9 cellular contexts compared by ENCODE assay signal in genomic region chr2:129378186-129378585, GRCh38.
"Had no signal": no experiment of that assay in that cellular context is flagged by ENCODE, and none has a peak within 500 bp of the region (broad histone marks: within the 10 kb centered on the region; RNA-seq: fewer than 3 reads in every experiment).

No MANE protein-coding gene starts in this region.

- DNase-seq: GM23248, H9, HCEC 1CT, IMR-90, KG1 had no signal

- H2AFZ ChIP-seq: GM23248 had no signal

- H3K9ac ChIP-seq: GM23248 had no signal

- ATAC-seq: K562 had no signal

- H3K4me3 Mint-ChIP-seq: H9 had no signal

- H3K27ac Mint-ChIP-seq: H9 had no signal

- H3K27ac ChIP-seq: GM23248, HL-60 had no signal

- H3K4me3 ChIP-seq: GM23248, K562 had no signal

- FAIRE-seq: H1, H54, K562 had no signal
